Comparison of ENCODE assay signal across 14 cellular contexts in genomic region chr22:24335529-24335928, GRCh38.
"Had no signal": no experiment of that assay in that cellular context is flagged by ENCODE, and none has a peak within 500 bp of the region (broad histone marks: within the 10 kb centered on the region; RNA-seq: fewer than 3 reads in every experiment).

No MANE protein-coding gene starts in this region.

- H3K4me3 ChIP-seq: cardiac muscle cell, hepatocyte, pancreas, testis had no signal

- FAIRE-seq: astrocyte, colon, kidney, pancreas had no signal

- DNase-seq: activated CD4-positive, alpha-beta T cell treated with anti-CD3 and anti-CD28 coated beads, Interleukin-2, amount 50 U/mL, for 4 hours; activated CD4-positive, CD25-positive, alpha-beta regulatory T cell treated with anti-CD3 and anti-CD28 coated beads, Interleukin-2, amount 50 U/mL, for 72 hours; activated gamma-delta T cell; activated T-cell treated with anti-CD3 and anti-CD28 coated beads, Interleukin-2, amount 50 U/mL, for 4 hours; kidney; pancreas; stimulated activated CD4-positive, alpha-beta T cell treated with anti-CD3 and anti-CD28 coated beads, Interleukin-4, amount 100 ng/mL, for 24 hours; stimulated activated naive CD8-positive, alpha-beta T cell treated with anti-CD3 and anti-CD28 coated beads, Interleukin-15, amount 100 ng/mL, for 72 hours; testis had no signal

- H3K4me3 Mint-ChIP-seq: activated T-cell treated with anti-CD3 and anti-CD28 coated beads, Interleukin-2, amount 50 U/mL, for 4 hours; stimulated activated naive CD8-positive, alpha-beta T cell treated with anti-CD3 and anti-CD28 coated beads, Interleukin-15, amount 100 ng/mL, for 72 hours; T-helper 1 cell treated with Interleukin-12 subunit alpha and Interleukin-12 subunit beta and Interleukin-4 antibody, amounts not matched to agents 30 μg/mL and 1 μg/mL, for 36 hours had no signal

- ATAC-seq: activated T-cell treated with anti-CD3 and anti-CD28 coated beads, Interleukin-2, amount 50 U/mL, for 4 hours; pancreas; stimulated activated naive CD8-positive, alpha-beta T cell treated with anti-CD3 and anti-CD28 coated beads, Interleukin-15, amount 100 ng/mL, for 72 hours had no signal

- H3K9me3 Mint-ChIP-seq: activated T-cell treated with anti-CD3 and anti-CD28 coated beads, Interleukin-2, amount 50 U/mL, for 4 hours; stimulated activated naive CD8-positive, alpha-beta T cell treated with anti-CD3 and anti-CD28 coated beads, Interleukin-15, amount 100 ng/mL, for 72 hours; T-helper 1 cell treated with Interleukin-12 subunit alpha and Interleukin-12 subunit beta and Interleukin-4 antibody, amounts not matched to agents 30 μg/mL and 1 μg/mL, for 36 hours had no signal

- H3K27ac Mint-ChIP-seq: T-helper 1 cell treated with Interleukin-12 subunit alpha and Interleukin-12 subunit beta and Interleukin-4 antibody, amounts not matched to agents 30 μg/mL and 1 μg/mL, for 36 hours had no signal

- H3K27me3 Mint-ChIP-seq: stimulated activated naive CD8-positive, alpha-beta T cell treated with anti-CD3 and anti-CD28 coated beads, Interleukin-15, amount 100 ng/mL, for 72 hours had no signal
